ENCODE assay signal across 16 cellular contexts in the genomic region with DNA sequence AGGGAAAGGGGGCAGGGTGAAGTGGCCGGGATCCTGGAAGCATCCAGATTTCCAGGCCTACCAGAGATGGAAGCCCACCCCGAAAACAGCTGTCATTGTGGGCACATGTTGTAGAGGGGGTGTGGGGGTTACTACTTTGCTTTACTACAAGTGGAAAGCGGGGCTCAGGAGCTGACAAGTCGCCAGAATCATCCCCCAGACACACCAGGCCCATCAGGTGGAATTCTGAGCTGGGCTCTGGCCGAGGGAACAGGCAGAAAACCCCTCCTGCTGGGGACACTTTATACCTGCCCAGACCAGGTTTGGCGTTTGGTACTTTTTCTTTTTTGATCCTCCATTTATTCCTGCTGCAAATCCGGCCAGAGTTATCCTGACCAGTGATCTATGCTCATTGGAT. TPM values are rescaled to one million over a fixed set of nuclear protein-coding genes. Genes with fewer than 3 reads are reported as not detected.
"Had no signal": no experiment of that assay in that cellular context is flagged by ENCODE, and none has a peak within 500 bp of the region (broad histone marks: within the 10 kb centered on the region; RNA-seq: fewer than 3 reads in every experiment).

No MANE protein-coding gene starts in this region.

- DNase-seq: activated CD4-positive, alpha-beta T cell treated with anti-CD3 and anti-CD28 coated beads, Interleukin-2, amount 10 ng/mL, durations not matched to agents 24 days and 14 days; activated CD4-positive, CD25-positive, alpha-beta regulatory T cell; activated naive CD4-positive, alpha-beta T cell treated with Interleukin-2 at 50 U/mL for 16 hours; anterior cingulate cortex; effector memory CD4-positive, alpha-beta T cell; heart left ventricle; occipital lobe; psoas muscle; right lobe of liver; spleen had no signal

- H3K27ac Mint-ChIP-seq: activated CD4-positive, alpha-beta T cell treated with anti-CD3 and anti-CD28 coated beads, Interleukin-2, amount 10 ng/mL, durations not matched to agents 24 days and 14 days; naive thymus-derived CD8-positive, alpha-beta T cell had no signal

- H3K9me3 ChIP-seq: heart left ventricle, psoas muscle, right lobe of liver, spleen had no signal

- H3K36me3 ChIP-seq: heart left ventricle, right lobe of liver, spleen had no signal

- H3K36me3 Mint-ChIP-seq: naive thymus-derived CD8-positive, alpha-beta T cell had no signal

- ATAC-seq: heart left ventricle; naive thymus-derived CD8-positive, alpha-beta T cell; psoas muscle; right lobe of liver had no signal

- H3K27ac ChIP-seq: epithelial cell of prostate, heart left ventricle, psoas muscle, right lobe of liver, spleen had no signal

- H3K4me3 Mint-ChIP-seq: activated CD4-positive, alpha-beta T cell treated with anti-CD3 and anti-CD28 coated beads, Interleukin-2, amount 10 ng/mL, durations not matched to agents 24 days and 14 days had no signal

- H3K9me3 Mint-ChIP-seq: naive thymus-derived CD8-positive, alpha-beta T cell had no signal

- H3K4me3 ChIP-seq: heart left ventricle, lung, psoas muscle, right lobe of liver had no signal

RNA-seq across cellular contexts. Expression of a gene that starts 3.8 kb away (rescaled TPM):
- total RNA-seq: activated CD4-positive, alpha-beta T cell treated with anti-CD3 and anti-CD28 coated beads, Interleukin-2, amount 10 ng/mL, durations not matched to agents 24 days and 14 days; fibroblast of lung; frontal cortex; heart left ventricle; naive thymus-derived CD8-positive, alpha-beta T cell; occipital lobe; psoas muscle; right lobe of liver; spleen; T-helper 2 cell treated with Interferon-gamma antibody and Interleukin-4, amounts not matched to agents 100 ng/mL and 5 ng/mL, for 36 hours had no signal
- polyA plus RNA-seq: fibroblast of lung; heart left ventricle; lung; naive thymus-derived CD8-positive, alpha-beta T cell had no signal

RNA-seq across cellular contexts. Expression of a gene that starts 23.2 kb away (rescaled TPM):
- total RNA-seq: activated CD4-positive, alpha-beta T cell treated with anti-CD3 and anti-CD28 coated beads, Interleukin-2, amount 10 ng/mL, durations not matched to agents 24 days and 14 days; fibroblast of lung; frontal cortex; heart left ventricle; lung; naive thymus-derived CD8-positive, alpha-beta T cell; occipital lobe; psoas muscle; right lobe of liver; T-helper 2 cell treated with Interferon-gamma antibody and Interleukin-4, amounts not matched to agents 100 ng/mL and 5 ng/mL, for 36 hours had no signal
- polyA plus RNA-seq: fibroblast of lung; heart left ventricle; lung; naive thymus-derived CD8-positive, alpha-beta T cell; psoas muscle had no signal

RNA-seq across cellular contexts. Expression of a gene that starts 45.5 kb away (rescaled TPM):
- total RNA-seq: activated CD4-positive, alpha-beta T cell treated with anti-CD3 and anti-CD28 coated beads, Interleukin-2, amount 10 ng/mL, durations not matched to agents 24 days and 14 days; fibroblast of lung; frontal cortex; heart left ventricle; lung; naive thymus-derived CD8-positive, alpha-beta T cell; occipital lobe; psoas muscle; spleen; T-helper 2 cell treated with Interferon-gamma antibody and Interleukin-4, amounts not matched to agents 100 ng/mL and 5 ng/mL, for 36 hours had no signal
- polyA plus RNA-seq: fibroblast of lung; heart left ventricle; lung; naive thymus-derived CD8-positive, alpha-beta T cell; psoas muscle; spleen had no signal
